In the genomic region with DNA sequence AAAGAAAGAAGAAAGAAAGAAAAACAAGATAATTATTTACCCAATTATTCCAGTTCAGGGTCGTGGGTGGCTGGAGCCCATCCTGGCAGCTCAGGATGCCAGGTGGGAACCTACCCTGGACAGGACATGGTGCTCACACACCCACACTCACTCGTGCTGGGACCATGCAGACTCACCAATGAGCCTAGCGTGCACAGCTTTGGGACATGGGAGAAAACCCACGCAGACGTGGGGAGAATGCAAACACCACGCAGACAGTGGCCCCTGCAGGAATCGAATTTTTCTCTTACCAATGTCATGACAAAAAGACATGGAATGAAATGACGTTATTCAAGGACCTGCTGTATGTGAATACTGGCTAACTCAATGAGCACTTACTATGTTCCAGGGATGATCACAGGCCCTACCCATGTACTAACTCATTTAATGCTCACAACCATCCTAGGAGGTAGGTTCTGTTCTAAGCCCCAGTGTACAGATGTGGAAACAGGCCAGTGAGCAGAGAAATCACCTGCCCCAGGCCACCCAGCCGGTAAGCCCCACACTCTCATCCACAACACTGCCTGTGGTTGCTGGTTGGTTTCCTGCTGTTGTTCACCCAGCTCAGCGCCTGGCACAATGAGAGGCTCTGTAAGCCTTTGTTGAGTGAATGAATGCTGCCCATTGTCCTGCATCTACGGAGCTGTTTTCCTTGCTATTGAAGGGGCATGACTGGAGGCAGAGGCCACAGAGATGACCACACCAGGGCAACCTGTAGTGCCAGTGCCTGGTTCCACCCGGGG, we compare ENCODE assay signal across 15 cellular contexts. TPM values are rescaled to one million over a fixed set of nuclear protein-coding genes. Genes with fewer than 3 reads are reported as not detected.
DNase-seq lines count a peak whose midpoint lies in the region; ATAC-seq lines count a peak whose summit lies in the region.
"Had no signal": no experiment of that assay in that cellular context is flagged by ENCODE, and none has a peak within 500 bp of the region (broad histone marks: within the 10 kb centered on the region; RNA-seq: fewer than 3 reads in every experiment).

No MANE protein-coding gene starts in this region.

- peak; percentile 3 for DNase-seq in AG08396 (ENCODE audit: low spot score)
- peak; percentile 9 for DNase-seq in HCEC 1CT
- peak; percentile 34 for DNase-seq in activated T-helper 1 cell treated with anti-CD3 and anti-CD28 coated beads, Interleukin-12 subunit alpha, Interleukin-12 subunit beta, Interleukin-2, Interleukin-4 antibody, amounts not matched to agents 30 ng/mL and 10 ng/mL and 1 ng/mL, durations not matched to agents 14 hours and 24 hours and 36 hours (ENCODE audit: low spot score)
- peak; percentile 54 for DNase-seq in islet precursor cell
- no peak for DNase-seq in dedifferentiated amniotic fluid mesenchymal stem cell (ENCODE audit: extremely low spot score)
- DNase-seq in NCI-H1436 (lab: John Stamatoyannopoulos, UW) = no peak
- DNase-seq in A172 (ENCODE audit: low spot score) = no peak
- DNase-seq: amniotic stem cell, Caco-2, erythroblast, kidney, NCI-H526 treated with DMSO at 0.1 percent for 48 hours, pancreas had no signal

- H3K27ac Mint-ChIP-seq in activated T-helper 1 cell treated with anti-CD3 and anti-CD28 coated beads, Interleukin-12 subunit alpha, Interleukin-12 subunit beta, Interleukin-2, Interleukin-4 antibody, amounts not matched to agents 30 ng/mL and 10 ng/mL and 1 ng/mL, durations not matched to agents 14 hours and 24 hours and 36 hours = peak overlapping the region; percentile 8

- no peak for ATAC-seq in HG02840 (IDR thresholded peaks at IDR 0.05; ENCODE audit: low FRiP score, unreplicated experiment)
- ATAC-seq: pancreas had no signal

- H3K9me3 Mint-ChIP-seq in activated T-helper 1 cell treated with anti-CD3 and anti-CD28 coated beads, Interleukin-12 subunit alpha, Interleukin-12 subunit beta, Interleukin-2, Interleukin-4 antibody, amounts not matched to agents 30 ng/mL and 10 ng/mL and 1 ng/mL, durations not matched to agents 14 hours and 24 hours and 36 hours = no peaks in the 10 kb centered on the region

- intact Hi-C loops in activated T-helper 1 cell treated with anti-CD3 and anti-CD28 coated beads, Interleukin-12 subunit alpha, Interleukin-12 subunit beta, Interleukin-2, Interleukin-4 antibody, amounts not matched to agents 30 ng/mL and 10 ng/mL and 1 ng/mL, durations not matched to agents 14 hours and 24 hours and 36 hours (cut with micrococcal nuclease) = no loop called here

- no peaks in the 10 kb centered on the region for H3K36me3 Mint-ChIP-seq in activated T-helper 1 cell treated with anti-CD3 and anti-CD28 coated beads, Interleukin-12 subunit alpha, Interleukin-12 subunit beta, Interleukin-2, Interleukin-4 antibody, amounts not matched to agents 30 ng/mL and 10 ng/mL and 1 ng/mL, durations not matched to agents 14 hours and 24 hours and 36 hours (ENCODE audit: low read depth)

- H3K27me3 Mint-ChIP-seq in activated T-helper 1 cell treated with anti-CD3 and anti-CD28 coated beads, Interleukin-12 subunit alpha, Interleukin-12 subunit beta, Interleukin-2, Interleukin-4 antibody, amounts not matched to agents 30 ng/mL and 10 ng/mL and 1 ng/mL, durations not matched to agents 14 hours and 24 hours and 36 hours (ENCODE audit: insufficient read depth) = peaks cover 8% of the 10 kb centered on the region

- H3K4me1 Mint-ChIP-seq in activated T-helper 1 cell treated with anti-CD3 and anti-CD28 coated beads, Interleukin-12 subunit alpha, Interleukin-12 subunit beta, Interleukin-2, Interleukin-4 antibody, amounts not matched to agents 30 ng/mL and 10 ng/mL and 1 ng/mL, durations not matched to agents 14 hours and 24 hours and 36 hours (ENCODE audit: low read depth) = peaks cover 30% of the 10 kb centered on the region

- no peak overlapping the region for H3K4me3 Mint-ChIP-seq in activated T-helper 1 cell treated with anti-CD3 and anti-CD28 coated beads, Interleukin-12 subunit alpha, Interleukin-12 subunit beta, Interleukin-2, Interleukin-4 antibody, amounts not matched to agents 30 ng/mL and 10 ng/mL and 1 ng/mL, durations not matched to agents 14 hours and 24 hours and 36 hours

RNA-seq across cellular contexts. Expression of a gene that starts 6.8 kb away (rescaled TPM):
- not detected in 2 replicates for total RNA-seq in activated T-helper 1 cell treated with anti-CD3 and anti-CD28 coated beads, Interleukin-12 subunit alpha, Interleukin-12 subunit beta, Interleukin-2, Interleukin-4 antibody, amounts not matched to agents 30 ng/mL and 10 ng/mL and 1 ng/mL, durations not matched to agents 14 hours and 24 hours and 36 hours
- 0.74 TPM in 1 of 2 replicates, not detected in the other for total RNA-seq in A172 (2014; rRNA removed; shearing (Covaris generic))
- total RNA-seq: Caco-2, LHCN-M2 had no signal

RNA-seq across cellular contexts. Expression of a gene that starts 38.2 kb away (rescaled TPM):
- 120 and 127 TPM in 2 replicates for total RNA-seq in activated T-helper 1 cell treated with anti-CD3 and anti-CD28 coated beads, Interleukin-12 subunit alpha, Interleukin-12 subunit beta, Interleukin-2, Interleukin-4 antibody, amounts not matched to agents 30 ng/mL and 10 ng/mL and 1 ng/mL, durations not matched to agents 14 hours and 24 hours and 36 hours
- total RNA-seq in A172 (2014; rRNA removed; shearing (Covaris generic)) = 189 and 200 TPM in 2 replicates

RNA-seq across cellular contexts. Expression of a gene that starts 57.7 kb away (rescaled TPM):
- total RNA-seq in activated T-helper 1 cell treated with anti-CD3 and anti-CD28 coated beads, Interleukin-12 subunit alpha, Interleukin-12 subunit beta, Interleukin-2, Interleukin-4 antibody, amounts not matched to agents 30 ng/mL and 10 ng/mL and 1 ng/mL, durations not matched to agents 14 hours and 24 hours and 36 hours = 0.65 and 1.5 TPM in 2 replicates
- not detected in 2 replicates for total RNA-seq in A172 (2014; rRNA removed; shearing (Covaris generic))
- total RNA-seq: Caco-2, LHCN-M2 had no signal

Comparison
In these comparisons a context has a peak if more than half of its experiments do, and no peak if none do; other contexts are left out.
1. DNase-seq: peak in AG08396 (single experiment), HCEC 1CT (single experiment), activated T-helper 1 cell treated with anti-CD3 and anti-CD28 coated beads, Interleukin-12 subunit alpha, Interleukin-12 subunit beta, Interleukin-2, Interleukin-4 antibody, amounts not matched to agents 30 ng/mL and 10 ng/mL and 1 ng/mL, durations not matched to agents 14 hours and 24 hours and 36 hours (single experiment) and islet precursor cell (single experiment); none in dedifferentiated amniotic fluid mesenchymal stem cell (single experiment), NCI-H1436 (single experiment) and A172 (single experiment).